ENCODE assay signal across 8 cellular contexts in the genomic region with DNA sequence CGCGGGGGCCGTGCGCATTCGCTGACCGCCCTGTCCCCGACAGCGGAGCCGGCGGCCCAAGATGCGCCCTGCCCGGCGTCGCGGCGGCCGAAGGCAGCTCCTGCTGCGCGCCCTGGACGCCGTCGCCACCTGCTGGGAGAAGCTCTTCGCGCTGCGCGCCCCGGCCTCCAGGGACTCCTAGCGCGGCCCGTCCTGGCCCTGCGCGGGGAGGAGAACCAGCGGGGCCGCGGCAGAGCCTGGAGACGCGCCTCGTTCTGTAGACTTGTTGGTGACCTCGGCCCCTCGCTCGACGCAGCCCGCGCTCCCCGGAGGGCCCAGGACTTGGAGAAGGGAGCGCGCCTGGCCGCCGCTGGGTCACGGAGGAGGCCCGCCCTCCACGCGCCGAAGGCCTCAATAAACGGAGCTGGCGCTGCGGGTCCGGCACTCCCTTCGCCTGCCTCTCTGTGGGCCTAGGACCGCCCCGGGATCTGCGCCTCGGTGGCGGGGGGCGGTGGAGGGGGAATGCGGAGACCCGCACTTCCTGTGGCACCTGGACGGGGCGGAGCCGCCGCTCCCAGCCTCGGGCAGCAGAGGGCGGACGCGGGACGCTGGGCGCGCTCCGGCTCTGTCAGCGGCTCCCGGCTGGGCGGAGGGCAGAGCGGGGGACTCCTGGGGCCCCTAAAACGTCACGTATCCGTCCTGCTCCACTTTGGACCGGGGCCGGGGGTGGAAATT. TPM values are rescaled to one million over a fixed set of nuclear protein-coding genes. Genes with fewer than 3 reads are reported as not detected.
DNase-seq lines count a peak whose midpoint lies in the region; ATAC-seq and TF ChIP-seq lines count a peak whose summit lies in the region.

No MANE protein-coding gene starts in this region.

- H3K4me1 Mint-ChIP-seq in activated T-cell treated with anti-CD3 and anti-CD28 coated beads, Interleukin-2, amount 50 U/mL, for 72 hours (ENCODE audit: low read depth), result peaks cover 60% of the 10 kb centered on the region
- peaks cover 23% of the 10 kb centered on the region for H3K4me1 Mint-ChIP-seq in osteocyte (ENCODE audit: unreplicated experiment)

- H3K27ac ChIP-seq in BLaER1 treated with 17β-estradiol and CSF1 and Interleukin-3, amounts not matched to agents 10 nM and 100 nM, result peak overlapping the region; percentile 12 to 70 (median 50); a peak in 19 of 22 replicates
- H3K27ac ChIP-seq in Panc1 (ENCODE audit: low read length), result peak overlapping the region; percentile 64
- H3K27ac ChIP-seq in tibial artery, result no peak overlapping the region

- CTCF ChIA-PET in Panc1 (lab: Charles Lee), result interaction anchor here (0.7 to 2.2 kb wide), 8 partner anchors 8 to 59 kb away, joined by 3 to 14 read pairs (median 6); partner anchors contain the start of genes PRPF6, SAMD10, SOX18 and TCEA2

- no peaks in the 10 kb centered on the region for H3K9me3 ChIP-seq in BLaER1 treated with 17β-estradiol and CSF1 and Interleukin-3, amounts not matched to agents 10 nM and 100 nM (replicated peaks in 1 of 11)
- H3K9me3 ChIP-seq in Panc1 (ENCODE audit: control insufficient read depth, insufficient read depth, low read depth, low read length) (no peaks in the 10 kb centered on the region), tibial artery (no peaks in the 10 kb centered on the region)

- H3K36me3 ChIP-seq in BLaER1 treated with 17β-estradiol and CSF1 and Interleukin-3, amounts not matched to agents 10 nM and 100 nM, result peaks cover 10 to 22% (median 14%) of the 10 kb centered on the region in 11 experiments
- 0 out of 2 replicates have a peak, but pooled peaks cover 2% of the 10 kb centered on the region for H3K36me3 ChIP-seq in Panc1 (ENCODE audit: control insufficient read depth, insufficient read depth, low read length)
- peaks cover 0 to 16% (median 14%) of the 10 kb centered on the region in 3 donors for H3K36me3 ChIP-seq in tibial artery

- H3K4me2 ChIP-seq in BLaER1 treated with 17β-estradiol and CSF1 and Interleukin-3, amounts not matched to agents 10 nM and 100 nM, result peak overlapping the region; percentile 95 to 100 (median 99)

- POLR2A ChIA-PET in Panc1 (lab: Charles Lee), result no interaction called here

- peaks cover 0 to 51% (median 28%) of the 10 kb centered on the region in 11 experiments; a peak in 19 of 22 replicates for H4K20me1 ChIP-seq in BLaER1 treated with 17β-estradiol and CSF1 and Interleukin-3, amounts not matched to agents 10 nM and 100 nM

- H3K9ac ChIP-seq in BLaER1 treated with 17β-estradiol and CSF1 and Interleukin-3, amounts not matched to agents 10 nM and 100 nM, result peak overlapping the region; percentile 53 to 78 (median 69)

- no peak overlapping the region for H3K27ac Mint-ChIP-seq in activated T-cell treated with anti-CD3 and anti-CD28 coated beads, Interleukin-2, amount 50 U/mL, for 72 hours
- H3K27ac Mint-ChIP-seq in osteocyte (ENCODE audit: unreplicated experiment), result no peak overlapping the region

- in situ Hi-C loops in Panc1 (cut with HindIII; ENCODE audit: low pct_unique_long_range_greater_than_20kb, low sequenced_read_pairs), result no loop called here

- H3K36me3 Mint-ChIP-seq in activated T-cell treated with anti-CD3 and anti-CD28 coated beads, Interleukin-2, amount 50 U/mL, for 72 hours (ENCODE audit: insufficient read depth in 2 of 2), result no peaks in the 10 kb centered on the region
- H3K36me3 Mint-ChIP-seq in osteocyte (ENCODE audit: unreplicated experiment), result peaks cover 3% of the 10 kb centered on the region

- peak overlapping the region; percentile 57 to 72 (median 62) for H3K4me3 ChIP-seq in BLaER1 treated with 17β-estradiol and CSF1 and Interleukin-3, amounts not matched to agents 10 nM and 100 nM
- peak overlapping the region; percentile 43 to 58 for H3K4me3 ChIP-seq in Panc1 (ENCODE audit: low read depth in 2 of 2, low read length in 2 of 2)
- peak overlapping the region; percentile 29 to 36 for H3K4me3 ChIP-seq in foreskin fibroblast (ENCODE audit: low read depth in 1 of 2, low read length in 2 of 2)
- peak overlapping the region; percentile 31 to 51 for H3K4me3 ChIP-seq in tibial artery

- peak; percentile 95 for TF ChIP-seq CTCF in Panc1 (IDR thresholded peaks at IDR 0.05)
- peak; percentile 51 for TF ChIP-seq CTCF in foreskin fibroblast (IDR thresholded peaks at IDR 0.05; ENCODE audit: low read depth, low read length)
- peak; percentile 82 for TF ChIP-seq CTCF in osteocyte (IDR thresholded peaks at IDR 0.05)
- peak; percentile 61 to 68 for TF ChIP-seq CTCF in tibial artery (IDR thresholded peaks at IDR 0.05)

- peak; percentile 57 for DNase-seq in HT1080 (ENCODE audit: low read depth)
- DNase-seq in Panc1 (ENCODE audit: low read depth, low spot score), result no peak
- DNase-seq in activated T-cell treated with anti-CD3 and anti-CD28 coated beads, Interleukin-2, amount 50 U/mL, for 72 hours, result peak; percentile 88 to 89
- peak; percentile 63 to 88 for DNase-seq in foreskin fibroblast
- DNase-seq in osteocyte (ENCODE audit: extremely low spot score, unreplicated experiment), result no peak
- DNase-seq in tibial artery, result peak; percentile 55 to 76

- ATAC-seq in GM19324 (IDR thresholded peaks at IDR 0.05; ENCODE audit: low FRiP score, unreplicated experiment) (peak; percentile 53), Panc1 (peak; percentile 79)
- ATAC-seq in activated T-cell treated with anti-CD3 and anti-CD28 coated beads, Interleukin-2, amount 50 U/mL, for 72 hours (replicated peaks in 1 of 2), result peak; percentile 57 to 63

- intact Hi-C loops in Panc1 (cut with micrococcal nuclease; ENCODE audit: unreplicated experiment), result no loop called here
- intact Hi-C loops in tibial artery (cut with DNase I; ENCODE audit: low total_unique reads), result loop anchor here (2.0 kb wide), 1 partner anchor 86 kb away; no protein-coding TSS in a partner anchor

- H3K9me3 Mint-ChIP-seq in activated T-cell treated with anti-CD3 and anti-CD28 coated beads, Interleukin-2, amount 50 U/mL, for 72 hours, result no peaks in the 10 kb centered on the region
- no peaks in the 10 kb centered on the region for H3K9me3 Mint-ChIP-seq in osteocyte (ENCODE audit: unreplicated experiment)

- peaks cover 51 to 87% (median 78%) of the 10 kb centered on the region in 10 experiments for H3K4me1 ChIP-seq in BLaER1 treated with 17β-estradiol and CSF1 and Interleukin-3, amounts not matched to agents 10 nM and 100 nM
- H3K4me1 ChIP-seq in Panc1 (ENCODE audit: control insufficient read depth, insufficient read depth, low read length) (peaks cover 35% of the 10 kb centered on the region), tibial artery (peaks cover 0 to 47% (median 29%) of the 10 kb centered on the region in 4 donors)

- H3K27me3 ChIP-seq in BLaER1 treated with 17β-estradiol and CSF1 and Interleukin-3, amounts not matched to agents 10 nM and 100 nM, result peaks cover 56 to 70% (median 62%) of the 10 kb centered on the region in 11 experiments
- H3K27me3 ChIP-seq in Panc1 (ENCODE audit: control insufficient read depth, insufficient read depth, low read length), result no peaks in the 10 kb centered on the region
- H3K27me3 ChIP-seq in tibial artery, result peaks cover 3 to 81% of the 10 kb centered on the region in 2 donors

- peak overlapping the region; percentile 80 to 88 for H3K4me3 Mint-ChIP-seq in activated T-cell treated with anti-CD3 and anti-CD28 coated beads, Interleukin-2, amount 50 U/mL, for 72 hours
- H3K4me3 Mint-ChIP-seq in osteocyte (ENCODE audit: unreplicated experiment), result peak overlapping the region; percentile 65

- no peaks in the 10 kb centered on the region for H3K27me3 Mint-ChIP-seq in activated T-cell treated with anti-CD3 and anti-CD28 coated beads, Interleukin-2, amount 50 U/mL, for 72 hours (ENCODE audit: low read depth)
- peaks cover 9% of the 10 kb centered on the region for H3K27me3 Mint-ChIP-seq in osteocyte (ENCODE audit: unreplicated experiment)

- BruUV-seq in Panc1 (replicated peaks; lab: Mats Ljungman, UMichigan), result no TSS peak

RNA-seq across cellular contexts. Expression of gene C20orf204, which starts 2.8 kb away (rescaled TPM):
- total RNA-seq in HT1080 (2014; rRNA removed; shearing (Covaris generic)), result 0.42 and 0.50 TPM in 2 replicates
- 0.05 TPM in 1 of 2 replicates, not detected in the other for polyA plus RNA-seq in HT1080 (2015; cell fraction: cytosol; rRNA removed)
- polyA plus RNA-seq in HT1080 (2015; cell fraction: nucleus; rRNA removed), result 1.5 and 2.5 TPM in 2 replicates
- 1.9 TPM for total RNA-seq in Panc1 (2021; ENCODE audit: unreplicated experiment)
- 3.3 TPM for polyA plus RNA-seq in Panc1 (2012; ENCODE audit: insufficient read length)
- total RNA-seq in activated T-cell treated with anti-CD3 and anti-CD28 coated beads, Interleukin-2, amount 50 U/mL, for 72 hours, result 10 to 100 TPM; 28.6 to 35.6 TPM
- total RNA-seq in osteocyte, result 1.3 and 1.4 TPM in 2 replicates

RNA-seq across cellular contexts. Expression of gene SOX18, which starts 10.7 kb away (rescaled TPM):
- total RNA-seq in HT1080 (2014; rRNA removed; shearing (Covaris generic)), result 0.11 and 0.57 TPM in 2 replicates
- 0.42 and 0.86 TPM in 2 replicates for polyA plus RNA-seq in HT1080 (2015; cell fraction: cytosol; rRNA removed)
- polyA plus RNA-seq in HT1080 (2015; cell fraction: nucleus; rRNA removed), result 0.06 and 0.27 TPM in 2 replicates
- total RNA-seq in Panc1 (2021; ENCODE audit: unreplicated experiment) (18.7 TPM), osteocyte (1.2 and 2.0 TPM in 2 replicates)
- 25.7 TPM for polyA plus RNA-seq in Panc1 (2012; ENCODE audit: insufficient read length)
- under 1 TPM; 0.46 to 0.72 TPM for total RNA-seq in activated T-cell treated with anti-CD3 and anti-CD28 coated beads, Interleukin-2, amount 50 U/mL, for 72 hours

RNA-seq across cellular contexts. Expression of gene TCEA2, which starts 24.3 kb away (rescaled TPM):
- total RNA-seq in HT1080 (2014; rRNA removed; shearing (Covaris generic)), result 13.4 and 16.7 TPM in 2 replicates
- polyA plus RNA-seq in HT1080 (2015; cell fraction: cytosol; rRNA removed), result 24.0 and 26.3 TPM in 2 replicates
- polyA plus RNA-seq in HT1080 (2015; cell fraction: nucleus; rRNA removed), result 27.4 TPM in 2 replicates
- 38.5 TPM for total RNA-seq in Panc1 (2021; ENCODE audit: unreplicated experiment)
- 79.2 TPM for polyA plus RNA-seq in Panc1 (2012; ENCODE audit: insufficient read length)
- total RNA-seq in activated T-cell treated with anti-CD3 and anti-CD28 coated beads, Interleukin-2, amount 50 U/mL, for 72 hours, result 10 to 100 TPM; 55.5 to 61.6 TPM
- 67.3 and 73.1 TPM in 2 replicates for total RNA-seq in osteocyte

RNA-seq across cellular contexts. Expression of gene RGS19, which starts 40.6 kb away (rescaled TPM):
- total RNA-seq in HT1080 (2014; rRNA removed; shearing (Covaris generic)), result 37.1 and 37.3 TPM in 2 replicates
- polyA plus RNA-seq in HT1080 (2015; cell fraction: cytosol; rRNA removed), result 11.7 and 15.0 TPM in 2 replicates
- polyA plus RNA-seq in HT1080 (2015; cell fraction: nucleus; rRNA removed), result 5.1 and 6.6 TPM in 2 replicates
- total RNA-seq in Panc1 (2021; ENCODE audit: unreplicated experiment), result 32.0 TPM
- 41.4 TPM for polyA plus RNA-seq in Panc1 (2012; ENCODE audit: insufficient read length)
- 10 to 100 TPM; 38.1 to 40.0 TPM for total RNA-seq in activated T-cell treated with anti-CD3 and anti-CD28 coated beads, Interleukin-2, amount 50 U/mL, for 72 hours
- 8.0 and 10.0 TPM in 2 replicates for total RNA-seq in osteocyte

RNA-seq across cellular contexts. Expression of gene OPRL1, which starts 41.1 kb away (rescaled TPM):
- total RNA-seq in HT1080 (2014; rRNA removed; shearing (Covaris generic)), result 0.33 and 0.43 TPM in 2 replicates
- 0.19 and 0.26 TPM in 2 replicates for polyA plus RNA-seq in HT1080 (2015; cell fraction: cytosol; rRNA removed)
- polyA plus RNA-seq in HT1080 (2015; cell fraction: nucleus; rRNA removed), result 0.27 and 1.0 TPM in 2 replicates
- total RNA-seq in Panc1 (2021; ENCODE audit: unreplicated experiment) (3.9 TPM), osteocyte (1.6 and 2.1 TPM in 2 replicates)
- polyA plus RNA-seq in Panc1 (2012; ENCODE audit: insufficient read length), result 9.5 TPM
- 1 to 10 TPM; 1.3 to 1.7 TPM for total RNA-seq in activated T-cell treated with anti-CD3 and anti-CD28 coated beads, Interleukin-2, amount 50 U/mL, for 72 hours

Comparison
In these comparisons a context has a peak if more than half of its experiments do, and no peak if none do; other contexts are left out.
1. H3K27ac ChIP-seq: peak in BLaER1 treated with 17β-estradiol and CSF1 and Interleukin-3, amounts not matched to agents 10 nM and 100 nM (11 of 11) and Panc1 (single experiment); none in tibial artery (0 of 2).
2. DNase-seq: peak in HT1080 (single experiment), activated T-cell treated with anti-CD3 and anti-CD28 coated beads, Interleukin-2, amount 50 U/mL, for 72 hours (2 of 2), foreskin fibroblast (2 of 2) and tibial artery (2 of 2); none in Panc1 (single experiment) and osteocyte (single experiment).
3. RNA of gene C20orf204, which starts 2.8 kb away (total RNA-seq): 28.6 to 35.6 TPM in activated T-cell treated with anti-CD3 and anti-CD28 coated beads, Interleukin-2, amount 50 U/mL, for 72 hours; 1.9 TPM in Panc1 (single experiment), 1.3 to 1.4 TPM in osteocyte and 0.42 to 0.50 TPM in HT1080; every median in the first group is over 10 times any median in the second.
4. Peak in every context shown above with its lines, with median percentiles within 50 percentile points of each other: H3K4me3 ChIP-seq, ATAC-seq and CTCF ChIP-seq.